Comparison of ENCODE assay signal across 11 cellular contexts in the genomic region with DNA sequence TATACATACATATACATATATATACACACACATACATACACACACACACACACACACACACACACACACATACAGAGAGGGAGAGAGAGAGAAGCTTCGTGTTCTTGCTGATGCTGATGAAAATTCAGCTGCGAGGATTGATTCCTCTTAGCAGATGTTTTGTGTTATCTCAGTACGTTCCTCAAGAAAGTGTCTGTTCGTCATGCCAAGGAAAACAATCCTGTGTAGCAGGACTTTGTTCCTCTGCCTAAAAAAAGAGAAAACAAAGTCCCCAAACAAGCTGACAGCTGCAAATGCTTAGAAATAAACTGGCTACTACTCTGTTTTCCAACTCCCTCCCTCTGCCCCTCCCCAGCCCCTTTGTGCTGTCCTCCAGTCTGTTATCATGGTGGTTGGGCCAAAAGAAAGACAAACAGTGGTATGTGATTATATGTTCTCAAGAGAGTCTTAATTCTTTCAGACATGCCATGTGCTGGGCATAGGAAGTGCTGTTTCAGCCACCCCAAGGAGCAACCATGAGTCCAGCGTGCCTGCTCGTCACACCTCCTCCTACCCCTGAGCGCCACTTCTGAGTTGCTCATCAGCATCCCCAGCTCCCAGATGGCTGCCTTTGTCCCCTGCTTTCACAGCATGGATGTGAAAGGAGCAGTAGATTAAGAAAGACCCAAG.
DNase-seq lines count a peak whose midpoint lies in the region; ATAC-seq and TF ChIP-seq lines count a peak whose summit lies in the region.
"Had no signal": no experiment of that assay in that cellular context is flagged by ENCODE, and none has a peak within 500 bp of the region (broad histone marks: within the 10 kb centered on the region; RNA-seq: fewer than 3 reads in every experiment).

No MANE protein-coding gene starts in this region.

- H3K4me1 ChIP-seq in adipocyte (ENCODE audit: control insufficient read depth, insufficient read depth, low read length) (peaks cover 22% of the 10 kb centered on the region), left ventricle myocardium inferior (peaks cover 12% of the 10 kb centered on the region)

- H3K4me3 ChIP-seq in adipocyte (ENCODE audit: low read length) (no peak overlapping the region), left ventricle myocardium inferior (no peak overlapping the region)

- intact Hi-C loops in left ventricle myocardium inferior (cut with micrococcal nuclease), result no loop called here

- no peaks in the 10 kb centered on the region for H3K9me3 ChIP-seq in adipocyte (ENCODE audit: control insufficient read depth, low read length)
- no peaks in the 10 kb centered on the region for H3K9me3 ChIP-seq in left ventricle myocardium inferior (replicated peaks)

- no peak for ATAC-seq in HG03521 (IDR thresholded peaks at IDR 0.05; ENCODE audit: unreplicated experiment)
- ATAC-seq: HCT116 had no signal

- TF ChIP-seq CTCF in left ventricle myocardium inferior (IDR thresholded peaks at IDR 0.05; ENCODE audit: borderline replicate concordance), result no peak
- TF ChIP-seq CTCF in progenitor cell of endocrine pancreas (IDR thresholded peaks at IDR 0.05; ENCODE audit: unreplicated experiment), result no peak

- peaks cover 60% of the 10 kb centered on the region for H3K4me1 Mint-ChIP-seq in progenitor cell of endocrine pancreas (ENCODE audit: low read depth)

- no peaks in the 10 kb centered on the region for H3K36me3 ChIP-seq in adipocyte (ENCODE audit: control insufficient read depth, insufficient read depth, low read length, severe bottlenecking)
- H3K36me3 ChIP-seq in left ventricle myocardium inferior, result no peaks in the 10 kb centered on the region

- no peak overlapping the region for H3K9ac ChIP-seq in adipocyte (ENCODE audit: low read length)

- H3K36me3 Mint-ChIP-seq in progenitor cell of endocrine pancreas (ENCODE audit: insufficient read depth), result no peaks in the 10 kb centered on the region

- DNase-seq in AG08395 (ENCODE audit: low spot score) (peak; percentile 27), adipocyte (ENCODE audit: low read depth) (peak; percentile 50), left ventricle myocardium inferior (peak; percentile 27), progenitor cell of endocrine pancreas (ENCODE audit: low spot score, unreplicated experiment) (no peak), A172 (ENCODE audit: low spot score) (no peak), MV-4-11 (lab: John Stamatoyannopoulos, UW) (no peak)
- no peak for DNase-seq in stimulated activated CD4-positive, alpha-beta T cell treated with anti-CD3 and anti-CD28 coated beads, Interleukin-4, amount 100 ng/mL, for 1 hour
- DNase-seq: AML-193, NCI-H748 treated with DMSO at 0.1 percent for 48 hours had no signal

- no peak overlapping the region for H3K4me3 Mint-ChIP-seq in progenitor cell of endocrine pancreas (ENCODE audit: low read depth)

- no peaks in the 10 kb centered on the region for H3K9me3 Mint-ChIP-seq in progenitor cell of endocrine pancreas (ENCODE audit: low read depth)

- peak overlapping the region; percentile 77 for H3K27ac Mint-ChIP-seq in progenitor cell of endocrine pancreas

- peak overlapping the region; percentile 27 for H3K27ac ChIP-seq in left ventricle myocardium inferior (replicated peaks)

- H3K27me3 Mint-ChIP-seq in progenitor cell of endocrine pancreas, result no peaks in the 10 kb centered on the region

- H3K27me3 ChIP-seq in adipocyte (replicated peaks; ENCODE audit: control insufficient read depth, insufficient read depth, low read length) (peaks cover 37% of the 10 kb centered on the region), left ventricle myocardium inferior (ENCODE audit: low read depth) (no peaks in the 10 kb centered on the region)

Comparison
In these comparisons a context has a peak if more than half of its experiments do, and no peak if none do; other contexts are left out.
1. DNase-seq: peak in AG08395 (single experiment), adipocyte (single experiment) and left ventricle myocardium inferior (single experiment); none in progenitor cell of endocrine pancreas (single experiment), A172 (single experiment), stimulated activated CD4-positive, alpha-beta T cell treated with anti-CD3 and anti-CD28 coated beads, Interleukin-4, amount 100 ng/mL, for 1 hour (single experiment) and MV-4-11 (single experiment).